28 cellular contexts compared by ENCODE assay signal in the genomic region with DNA sequence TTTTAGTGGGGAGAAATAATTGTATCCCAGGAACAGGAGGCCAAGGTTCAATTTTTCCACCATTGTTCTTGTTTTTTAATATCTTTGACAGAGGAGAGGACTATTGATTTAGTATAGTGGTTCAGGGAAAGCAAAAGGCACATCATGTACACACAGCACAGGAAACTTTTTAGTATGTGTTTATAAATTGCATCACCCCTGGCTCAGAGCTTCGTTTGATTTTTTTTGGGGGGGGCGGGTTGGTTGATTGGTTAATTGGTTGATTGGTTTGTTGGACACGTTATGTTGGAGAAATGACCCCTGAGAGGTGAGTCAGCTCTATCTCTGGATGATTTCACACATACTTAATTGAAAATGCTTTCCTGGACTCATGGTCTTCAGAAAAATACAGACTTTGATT.
"Had no signal": no experiment of that assay in that cellular context is flagged by ENCODE, and none has a peak within 500 bp of the region (broad histone marks: within the 10 kb centered on the region; RNA-seq: fewer than 3 reads in every experiment).

No MANE protein-coding gene starts in this region.

- H3K27me3 ChIP-seq: left lung, thyroid gland, upper lobe of left lung had no signal

- H3K36me3 Mint-ChIP-seq: activated naive CD8-positive, alpha-beta T cell; immature natural killer cell; stimulated activated memory B cell treated with anti-CD40 and anti-IgM and Interleukin-4, amounts not matched to agents 10 μg/mL and 1 μg/mL and 100 μg/mL, for 72 hours had no signal

- H3K27ac ChIP-seq: epithelial cell of prostate, left lung, thyroid gland, upper lobe of left lung had no signal

- H3K4me1 ChIP-seq: left lung, thyroid gland had no signal

- ATAC-seq: activated T-cell treated with anti-CD3 and anti-CD28 coated beads, Interleukin-2, amount 50 U/mL, for 72 hours; left lung; mucosa of descending colon; stimulated activated memory B cell treated with anti-CD40 and anti-IgM and Interleukin-4, amounts not matched to agents 10 μg/mL and 1 μg/mL and 100 μg/mL, for 72 hours; stimulated activated naive CD8-positive, alpha-beta T cell treated with anti-CD3 and anti-CD28 coated beads, Interleukin-15, amount 100 ng/mL, for 72 hours had no signal

- H3K9me3 ChIP-seq: left lung, mucosa of descending colon, thyroid gland, upper lobe of left lung had no signal

- H3K4me1 Mint-ChIP-seq: immature natural killer cell; stimulated activated memory B cell treated with anti-CD40 and anti-IgM and Interleukin-4, amounts not matched to agents 10 μg/mL and 1 μg/mL and 100 μg/mL, for 72 hours; stimulated activated naive CD8-positive, alpha-beta T cell treated with anti-CD3 and anti-CD28 coated beads, Interleukin-15, amount 100 ng/mL, for 72 hours had no signal

- H3K36me3 ChIP-seq: left lung, thyroid gland, upper lobe of left lung had no signal

- H3K4me3 ChIP-seq: left lung, mucosa of descending colon, smooth muscle cell, thyroid gland, upper lobe of left lung had no signal

- H3K27me3 Mint-ChIP-seq: activated naive CD8-positive, alpha-beta T cell; stimulated activated memory B cell treated with anti-CD40 and anti-IgM and Interleukin-4, amounts not matched to agents 10 μg/mL and 1 μg/mL and 100 μg/mL, for 72 hours; stimulated activated naive CD8-positive, alpha-beta T cell treated with anti-CD3 and anti-CD28 coated beads, Interleukin-15, amount 100 ng/mL, for 72 hours had no signal

- H3K27ac Mint-ChIP-seq: activated naive CD8-positive, alpha-beta T cell; activated T-cell treated with anti-CD3 and anti-CD28 coated beads, Interleukin-2, amount 50 U/mL, for 72 hours; immature natural killer cell; nephron; stimulated activated memory B cell treated with anti-CD40 and anti-IgM and Interleukin-4, amounts not matched to agents 10 μg/mL and 1 μg/mL and 100 μg/mL, for 72 hours; stimulated activated naive CD8-positive, alpha-beta T cell treated with anti-CD3 and anti-CD28 coated beads, Interleukin-15, amount 100 ng/mL, for 72 hours; T-helper 2 cell treated with Interferon-gamma antibody and Interleukin-4, amounts not matched to agents 5 μg/mL and 100 μg/mL, for 36 hours had no signal

- H3K4me3 Mint-ChIP-seq: activated naive CD8-positive, alpha-beta T cell; activated T-cell treated with anti-CD3 and anti-CD28 coated beads, Interleukin-2, amount 50 U/mL, for 72 hours; immature natural killer cell; nephron; stimulated activated memory B cell treated with anti-CD40 and anti-IgM and Interleukin-4, amounts not matched to agents 10 μg/mL and 1 μg/mL and 100 μg/mL, for 72 hours; stimulated activated naive CD8-positive, alpha-beta T cell treated with anti-CD3 and anti-CD28 coated beads, Interleukin-15, amount 100 ng/mL, for 72 hours; T-helper 2 cell treated with Interferon-gamma antibody and Interleukin-4, amounts not matched to agents 5 μg/mL and 100 μg/mL, for 36 hours had no signal

- DNase-seq: activated CD4-positive, alpha-beta T cell treated with anti-CD3 and anti-CD28 coated beads for 4 hours; activated CD4-positive, alpha-beta T cell treated with anti-CD3 and anti-CD28 coated beads, Interleukin-2, amount 50 U/mL, for 4 hours; activated CD4-positive, CD25-positive, alpha-beta regulatory T cell; activated naive CD4-positive, alpha-beta T cell treated with Interleukin-2 at 50 U/mL for 16 hours; activated T-cell treated with anti-CD3 and anti-CD28 coated beads for 4 hours; activated T-cell treated with anti-CD3 and anti-CD28 coated beads, Interleukin-2, amount 50 U/mL, for 72 hours; central memory CD4-positive, alpha-beta T cell; dermis blood vessel endothelial cell; effector CD8-positive, alpha-beta T cell; head of caudate nucleus; hypothalamus; immature natural killer cell; left lung; mucosa of descending colon; stimulated activated CD4-positive, alpha-beta T cell treated with anti-CD3 and anti-CD28 coated beads, Interleukin-1b, Interleukin-23, amount 100 ng/mL, for 48 hours; stimulated activated CD4-positive, alpha-beta T cell treated with anti-CD3 and anti-CD28 coated beads, Interleukin-4, amount 100 ng/mL, for 4 hours; stimulated activated CD8-positive, alpha-beta memory T cell treated with anti-CD3 and anti-CD28 coated beads, Interleukin-4, amount 100 ng/mL, for 48 hours; stimulated activated naive CD8-positive, alpha-beta T cell treated with anti-CD3 and anti-CD28 coated beads, Interleukin-15, amount 100 ng/mL, for 72 hours; substantia nigra; T-helper 1 cell; thyroid gland; upper lobe of left lung had no signal

- H3K9me3 Mint-ChIP-seq: nephron had no signal
